In genomic region chr12:54004063-54004840, GRCh38 we compare ENCODE assay signal across 1 cellular context.
TF ChIP-seq lines count a peak whose summit lies in the region.

No MANE protein-coding gene starts in this region.

TF ChIP-seq in Ishikawa, 13 proteins besides CTCF, POLR2A, EP300 and RAD21 (continued from another document):
- TF ChIP-seq EGR1 (IDR thresholded peaks at IDR 0.05) = no peak
- no peak for TF ChIP-seq NFIC (IDR thresholded peaks at IDR 0.05)
- no peak for TF ChIP-seq FOXM1 (IDR thresholded peaks at IDR 0.05; ENCODE audit: borderline replicate concordance, low read depth)
- TF ChIP-seq, protein P1, sequence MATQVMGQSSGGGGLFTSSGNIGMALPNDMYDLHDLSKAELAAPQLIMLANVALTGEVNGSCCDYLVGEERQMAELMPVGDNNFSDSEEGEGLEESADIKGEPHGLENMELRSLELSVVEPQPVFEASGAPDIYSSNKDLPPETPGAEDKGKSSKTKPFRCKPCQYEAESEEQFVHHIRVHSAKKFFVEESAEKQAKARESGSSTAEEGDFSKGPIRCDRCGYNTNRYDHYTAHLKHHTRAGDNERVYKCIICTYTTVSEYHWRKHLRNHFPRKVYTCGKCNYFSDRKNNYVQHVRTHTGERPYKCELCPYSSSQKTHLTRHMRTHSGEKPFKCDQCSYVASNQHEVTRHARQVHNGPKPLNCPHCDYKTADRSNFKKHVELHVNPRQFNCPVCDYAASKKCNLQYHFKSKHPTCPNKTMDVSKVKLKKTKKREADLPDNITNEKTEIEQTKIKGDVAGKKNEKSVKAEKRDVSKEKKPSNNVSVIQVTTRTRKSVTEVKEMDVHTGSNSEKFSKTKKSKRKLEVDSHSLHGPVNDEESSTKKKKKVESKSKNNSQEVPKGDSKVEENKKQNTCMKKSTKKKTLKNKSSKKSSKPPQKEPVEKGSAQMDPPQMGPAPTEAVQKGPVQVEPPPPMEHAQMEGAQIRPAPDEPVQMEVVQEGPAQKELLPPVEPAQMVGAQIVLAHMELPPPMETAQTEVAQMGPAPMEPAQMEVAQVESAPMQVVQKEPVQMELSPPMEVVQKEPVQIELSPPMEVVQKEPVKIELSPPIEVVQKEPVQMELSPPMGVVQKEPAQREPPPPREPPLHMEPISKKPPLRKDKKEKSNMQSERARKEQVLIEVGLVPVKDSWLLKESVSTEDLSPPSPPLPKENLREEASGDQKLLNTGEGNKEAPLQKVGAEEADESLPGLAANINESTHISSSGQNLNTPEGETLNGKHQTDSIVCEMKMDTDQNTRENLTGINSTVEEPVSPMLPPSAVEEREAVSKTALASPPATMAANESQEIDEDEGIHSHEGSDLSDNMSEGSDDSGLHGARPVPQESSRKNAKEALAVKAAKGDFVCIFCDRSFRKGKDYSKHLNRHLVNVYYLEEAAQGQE (IDR thresholded peaks at IDR 0.05; ENCODE audit: low read depth) = no peak
- no peak for TF ChIP-seq ZBTB7A (IDR thresholded peaks at IDR 0.05; ENCODE audit: low read depth)
- no peak for TF ChIP-seq CREB1 (IDR thresholded peaks at IDR 0.05; ENCODE audit: low read depth)
- no peak for TF ChIP-seq TCF12 (IDR thresholded peaks at IDR 0.05; ENCODE audit: low read depth)
- TF ChIP-seq MAX (IDR thresholded peaks at IDR 0.05) = no peak
